ENCODE assay signal across 9 cellular contexts in genomic region chr15:101445562-101446526, GRCh38. TPM values are rescaled to one million over a fixed set of nuclear protein-coding genes. Genes with fewer than 3 reads are reported as not detected.
DNase-seq lines count a peak whose midpoint lies in the region; ATAC-seq, FAIRE-seq and TF ChIP-seq lines count a peak whose summit lies in the region.
"Had no signal": no experiment of that assay in that cellular context is flagged by ENCODE, and none has a peak within 500 bp of the region (broad histone marks: within the 10 kb centered on the region; RNA-seq: fewer than 3 reads in every experiment).

No MANE protein-coding gene starts in this region.

- no peak for TF ChIP-seq CTCF in PC-9 (conservative IDR thresholded peaks at IDR 0.05)
- TF ChIP-seq CTCF in fibroblast of mammary gland (conservative IDR thresholded peaks at IDR 0.05; ENCODE audit: control insufficient read depth, insufficient read depth, low read depth, low read length) = no peak
- no peak for TF ChIP-seq CTCF in omental fat pad (IDR thresholded peaks at IDR 0.05)

- no peak for FAIRE-seq in frontal cortex (lab: Jason Lieb, UNC)
- FAIRE-seq: colon had no signal

- H3K36me3 ChIP-seq in PC-9 (ENCODE audit: low read depth) (no peaks in the 10 kb centered on the region), Karpas-422 (ENCODE audit: insufficient read depth, low read length) (no peaks in the 10 kb centered on the region)
- H3K36me3 ChIP-seq in CD4-positive, alpha-beta memory T cell (ENCODE audit: insufficient read depth, low read length) = no peaks in the 10 kb centered on the region

- intact Hi-C loops in PC-9 (cut with micrococcal nuclease; ENCODE audit: unreplicated experiment) = no loop called here
- intact Hi-C loops in CD4-positive, alpha-beta memory T cell (cut with micrococcal nuclease) = no loop called here

- H3K9me2 ChIP-seq in PC-9 (ENCODE audit: insufficient read depth) (no peaks in the 10 kb centered on the region), Karpas-422 (replicated peaks; ENCODE audit: insufficient read depth, low read length) (no peaks in the 10 kb centered on the region)

- H3K9ac ChIP-seq in Karpas-422 (ENCODE audit: low read length) = no peak overlapping the region

- peak overlapping the region; percentile 53; the same call in 1 of the 2 replicates for H3K27ac ChIP-seq in PC-9
- no peak overlapping the region for H3K27ac ChIP-seq in Karpas-422 (ENCODE audit: low read length)
- no peak overlapping the region for H3K27ac ChIP-seq in CD4-positive, alpha-beta memory T cell (ENCODE audit: low read depth, low read length)

- H3F3A ChIP-seq in PC-9 (ENCODE audit: insufficient read depth, low read depth) = peaks cover 4% of the 10 kb centered on the region; the same call in 1 of the 2 replicates

- peak; percentile 18 for ATAC-seq in omental fat pad (ENCODE audit: low FRiP score)

- no peaks in the 10 kb centered on the region for H3K79me2 ChIP-seq in PC-9 (ENCODE audit: low read depth)
- H3K79me2 ChIP-seq in Karpas-422 (ENCODE audit: low read length) = no peaks in the 10 kb centered on the region

- peaks cover 0 to 9% (median 0%) of the 10 kb centered on the region in 4 donors for H3K4me1 Mint-ChIP-seq in CD4-positive, alpha-beta memory T cell

- peak; percentile 49 for DNase-seq in GF-D8 (lab: John Stamatoyannopoulos, UW)
- no peak for DNase-seq in PC-9
- DNase-seq in fibroblast of mammary gland (ENCODE audit: low read depth) = peak; percentile 68
- no peak for DNase-seq in omental fat pad (ENCODE audit: low spot score)
- DNase-seq in Karpas-422 = no peak
- DNase-seq in GM19238 (ENCODE audit: insufficient read length, low spot score) = no peak
- no peak for DNase-seq in CD4-positive, alpha-beta memory T cell
- DNase-seq in frontal cortex (ENCODE audit: low spot score in 2 of 2) = no peak

- H3K9me3 ChIP-seq in PC-9 (ENCODE audit: insufficient read depth, low read depth) = no peaks in the 10 kb centered on the region
- H3K9me3 ChIP-seq in Karpas-422 (ENCODE audit: low read length) = no peaks in the 10 kb centered on the region
- no peaks in the 10 kb centered on the region for H3K9me3 ChIP-seq in CD4-positive, alpha-beta memory T cell (ENCODE audit: control insufficient read depth in 1 of 2, low read length in 2 of 2)

- H4K20me1 ChIP-seq in PC-9 (ENCODE audit: insufficient read depth) = no peaks in the 10 kb centered on the region
- H4K20me1 ChIP-seq in Karpas-422 (ENCODE audit: insufficient read depth, low read depth, low read length) = no peaks in the 10 kb centered on the region

- no peak overlapping the region for H3K4me3 ChIP-seq in PC-9
- no peak overlapping the region for H3K4me3 ChIP-seq in fibroblast of mammary gland (ENCODE audit: control insufficient read depth, low read depth, low read length)
- H3K4me3 ChIP-seq in Karpas-422 (ENCODE audit: low read length) = no peak overlapping the region
- H3K4me3 ChIP-seq in CD4-positive, alpha-beta memory T cell (ENCODE audit: low read length in 2 of 2) = no peak overlapping the region

- no TSS peak for BruUV-seq in PC-9 (replicated peaks; lab: Mats Ljungman, UMichigan)

- CTCF ChIA-PET in PC-9 (lab: Charles Lee) = no interaction called here
- CTCF ChIA-PET in CD4-positive, alpha-beta memory T cell (lab: Charles Lee; ENCODE audit: partially characterized antibody) = no interaction called here

- POLR2A ChIA-PET in PC-9 (lab: Charles Lee; ENCODE audit: unreplicated experiment) = no interaction called here
- POLR2A ChIA-PET in CD4-positive, alpha-beta memory T cell (lab: Charles Lee; ENCODE audit: partially characterized antibody) = no interaction called here

- peaks cover 10% of the 10 kb centered on the region for H3K4me1 ChIP-seq in PC-9 (replicated peaks; ENCODE audit: insufficient read depth)
- H3K4me1 ChIP-seq in Karpas-422 (ENCODE audit: low read length) = no peaks in the 10 kb centered on the region
- H3K4me1 ChIP-seq in CD4-positive, alpha-beta memory T cell (ENCODE audit: insufficient read depth, low read length) = no peaks in the 10 kb centered on the region

- H2AFZ ChIP-seq in PC-9 (no peak overlapping the region), Karpas-422 (ENCODE audit: low read length) (no peak overlapping the region)

- peaks cover 0 to 4% (median 0%) of the 10 kb centered on the region in 8 donors for H3K9me3 Mint-ChIP-seq in CD4-positive, alpha-beta memory T cell

- no peaks in the 10 kb centered on the region for H3K36me3 Mint-ChIP-seq in CD4-positive, alpha-beta memory T cell

- no peak overlapping the region for H3K27ac Mint-ChIP-seq in CD4-positive, alpha-beta memory T cell

- H3K27me3 ChIP-seq in PC-9 (ENCODE audit: insufficient read depth, low read depth) (no peaks in the 10 kb centered on the region), Karpas-422 (ENCODE audit: low read length) (no peaks in the 10 kb centered on the region)
- H3K27me3 ChIP-seq in CD4-positive, alpha-beta memory T cell (ENCODE audit: insufficient read depth, low read length) = no peaks in the 10 kb centered on the region

- peaks cover 3% of the 10 kb centered on the region in 2 donors for H3K27me3 Mint-ChIP-seq in CD4-positive, alpha-beta memory T cell

- H3K4me2 ChIP-seq in PC-9 (no peak overlapping the region), Karpas-422 (ENCODE audit: low read depth, low read length, poor library complexity, severe bottlenecking) (no peak overlapping the region)

- no peak overlapping the region for H3K4me3 Mint-ChIP-seq in CD4-positive, alpha-beta memory T cell

RNA-seq across cellular contexts. Expression of gene PCSK6, which starts 43.7 kb away (rescaled TPM):
- total RNA-seq in PC-9 (2021) = 26.3 and 27.2 TPM in 2 replicates
- total RNA-seq in omental fat pad = 10 to 100 TPM in 3 of 4 donors, 1 to 10 TPM in 1; 9.7 to 20.5 (median 13.1) TPM
- 0.19 TPM in 1 of 2 replicates, not detected in the other for total RNA-seq in Karpas-422 (2014; rRNA removed; shearing (Covaris generic); ENCODE audit: low replicate concordance)
- under 1 TPM; 0.41 to 0.53 TPM for total RNA-seq in CD4-positive, alpha-beta memory T cell
- polyA plus RNA-seq in CD4-positive, alpha-beta memory T cell = under 1 TPM; 0.08 to 0.24 TPM
- 18.3 TPM for total RNA-seq in frontal cortex

Comparison
In these comparisons a context has a peak if more than half of its experiments do, and no peak if none do; other contexts are left out.
1. DNase-seq: peak in GF-D8 (single experiment) and fibroblast of mammary gland (single experiment); none in PC-9 (0 of 2), omental fat pad (single experiment), Karpas-422 (single experiment), GM19238 (single experiment), CD4-positive, alpha-beta memory T cell (0 of 5) and frontal cortex (0 of 2).